Comparison of ENCODE assay signal across 1 cellular context in genomic region chr14:99537399-99537798, GRCh38.
A peak's percentile ranks its signal among the peaks of the same experiment; 100 is the strongest.
TF ChIP-seq lines count a peak whose summit lies in the region.

No MANE protein-coding gene starts in this region.

TF ChIP-seq in SK-N-SH, 30 proteins besides CTCF, POLR2A, EP300 and RAD21 (continued from another document):
- TF ChIP-seq, protein P1, sequence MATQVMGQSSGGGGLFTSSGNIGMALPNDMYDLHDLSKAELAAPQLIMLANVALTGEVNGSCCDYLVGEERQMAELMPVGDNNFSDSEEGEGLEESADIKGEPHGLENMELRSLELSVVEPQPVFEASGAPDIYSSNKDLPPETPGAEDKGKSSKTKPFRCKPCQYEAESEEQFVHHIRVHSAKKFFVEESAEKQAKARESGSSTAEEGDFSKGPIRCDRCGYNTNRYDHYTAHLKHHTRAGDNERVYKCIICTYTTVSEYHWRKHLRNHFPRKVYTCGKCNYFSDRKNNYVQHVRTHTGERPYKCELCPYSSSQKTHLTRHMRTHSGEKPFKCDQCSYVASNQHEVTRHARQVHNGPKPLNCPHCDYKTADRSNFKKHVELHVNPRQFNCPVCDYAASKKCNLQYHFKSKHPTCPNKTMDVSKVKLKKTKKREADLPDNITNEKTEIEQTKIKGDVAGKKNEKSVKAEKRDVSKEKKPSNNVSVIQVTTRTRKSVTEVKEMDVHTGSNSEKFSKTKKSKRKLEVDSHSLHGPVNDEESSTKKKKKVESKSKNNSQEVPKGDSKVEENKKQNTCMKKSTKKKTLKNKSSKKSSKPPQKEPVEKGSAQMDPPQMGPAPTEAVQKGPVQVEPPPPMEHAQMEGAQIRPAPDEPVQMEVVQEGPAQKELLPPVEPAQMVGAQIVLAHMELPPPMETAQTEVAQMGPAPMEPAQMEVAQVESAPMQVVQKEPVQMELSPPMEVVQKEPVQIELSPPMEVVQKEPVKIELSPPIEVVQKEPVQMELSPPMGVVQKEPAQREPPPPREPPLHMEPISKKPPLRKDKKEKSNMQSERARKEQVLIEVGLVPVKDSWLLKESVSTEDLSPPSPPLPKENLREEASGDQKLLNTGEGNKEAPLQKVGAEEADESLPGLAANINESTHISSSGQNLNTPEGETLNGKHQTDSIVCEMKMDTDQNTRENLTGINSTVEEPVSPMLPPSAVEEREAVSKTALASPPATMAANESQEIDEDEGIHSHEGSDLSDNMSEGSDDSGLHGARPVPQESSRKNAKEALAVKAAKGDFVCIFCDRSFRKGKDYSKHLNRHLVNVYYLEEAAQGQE (IDR thresholded peaks at IDR 0.05; ENCODE audit: low read depth, low read length): 0 out of 2 replicates have a peak, but pooled peaks have one; percentile 27
- no peak for TF ChIP-seq GABPA (IDR thresholded peaks at IDR 0.05; ENCODE audit: low read depth)
- no peak for TF ChIP-seq RFX5 (IDR thresholded peaks at IDR 0.05; ENCODE audit: low read length)
- TF ChIP-seq USF1 (IDR thresholded peaks at IDR 0.05; ENCODE audit: borderline replicate concordance, low read depth): no peak
- peak; percentile 57 for TF ChIP-seq TCF12 (IDR thresholded peaks at IDR 0.05)
- TF ChIP-seq TEAD4 (IDR thresholded peaks at IDR 0.05; ENCODE audit: borderline replicate concordance, insufficient read depth): peak; percentile 84
TF ChIP-seq in SK-N-SH: peak in this region for 8.
